Comparison of ENCODE assay signal across 14 cellular contexts in the genomic region with DNA sequence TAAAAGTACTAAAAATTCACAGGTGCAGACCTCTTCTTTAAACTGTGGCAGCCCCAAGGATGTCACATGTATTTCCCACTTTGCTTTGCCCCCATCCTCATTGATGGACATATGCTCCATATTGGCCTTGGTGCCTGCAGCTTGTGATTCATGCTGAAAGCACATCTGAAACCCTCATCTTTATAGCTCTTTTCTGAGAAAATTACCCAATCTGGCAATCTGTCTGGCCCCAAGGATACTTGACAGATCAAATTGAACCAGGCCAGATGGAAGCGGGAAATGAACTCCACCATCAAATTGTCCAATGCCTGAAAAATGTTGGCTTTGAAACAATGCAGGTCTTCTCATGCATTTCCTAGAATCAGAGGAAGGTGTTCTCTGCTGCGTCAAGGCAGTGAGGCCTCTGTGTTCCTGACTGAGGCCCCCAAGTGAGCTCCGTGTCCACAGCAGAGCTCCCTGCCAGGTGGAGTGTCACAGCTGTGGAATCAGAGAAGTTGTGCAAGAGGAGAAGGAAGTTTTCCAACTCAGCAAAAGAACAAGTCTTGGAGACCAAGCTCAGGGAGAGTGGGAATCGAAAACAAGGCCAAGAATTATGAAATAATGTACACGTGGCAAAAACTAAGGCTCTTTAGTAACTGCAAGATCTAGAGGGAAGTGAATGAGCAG.
DNase-seq lines count a peak whose midpoint lies in the region; ATAC-seq and TF ChIP-seq lines count a peak whose summit lies in the region.
"Had no signal": no experiment of that assay in that cellular context is flagged by ENCODE, and none has a peak within 500 bp of the region (broad histone marks: within the 10 kb centered on the region; RNA-seq: fewer than 3 reads in every experiment).

No MANE protein-coding gene starts in this region.

- H3K79me2 ChIP-seq in smooth muscle cell (ENCODE audit: low read depth): no peaks in the 10 kb centered on the region

- H3K27ac Mint-ChIP-seq in natural killer cell: no peak overlapping the region
- H3K27ac Mint-ChIP-seq: activated T-helper 1 cell treated with anti-CD3 and anti-CD28 coated beads, Interleukin-12 subunit alpha, Interleukin-12 subunit beta, Interleukin-2, Interleukin-4 antibody, amounts not matched to agents 30 ng/mL and 10 ng/mL and 1 ng/mL, durations not matched to agents 14 hours and 24 hours and 36 hours; IgD-negative memory B cell had no signal

- no peaks in the 10 kb centered on the region for H3K27me3 ChIP-seq in lower lobe of right lung (ENCODE audit: low read depth)
- no peaks in the 10 kb centered on the region for H3K27me3 ChIP-seq in thymus (ENCODE audit: control insufficient read depth, insufficient read depth)
- no peaks in the 10 kb centered on the region for H3K27me3 ChIP-seq in smooth muscle cell (ENCODE audit: low read depth)

- H3K4me1 Mint-ChIP-seq in natural killer cell: no peaks in the 10 kb centered on the region
- H3K4me1 Mint-ChIP-seq: IgD-negative memory B cell had no signal

- ATAC-seq in lower lobe of right lung (peak; percentile 75 to 82), HG03469 (IDR thresholded peaks at IDR 0.05; ENCODE audit: unreplicated experiment) (no peak), GM18511 (IDR thresholded peaks at IDR 0.05; ENCODE audit: unreplicated experiment) (no peak), natural killer cell (no peak)

- H3K27ac ChIP-seq in coronary artery (peak overlapping the region; percentile 30 to 61), lower lobe of right lung (peak overlapping the region; percentile 39), thymus (ENCODE audit: low read depth) (peak overlapping the region; percentile 36), smooth muscle cell (ENCODE audit: low read depth) (no peak overlapping the region)

- no peak overlapping the region for H2AFZ ChIP-seq in smooth muscle cell (ENCODE audit: low read depth)

- H3K4me3 Mint-ChIP-seq in natural killer cell: no peak overlapping the region
- H3K4me3 Mint-ChIP-seq: activated T-helper 1 cell treated with anti-CD3 and anti-CD28 coated beads, Interleukin-12 subunit alpha, Interleukin-12 subunit beta, Interleukin-2, Interleukin-4 antibody, amounts not matched to agents 30 ng/mL and 10 ng/mL and 1 ng/mL, durations not matched to agents 14 hours and 24 hours and 36 hours; IgD-negative memory B cell had no signal

- H3K4me2 ChIP-seq in smooth muscle cell: no peak overlapping the region

- no peaks in the 10 kb centered on the region for H3K36me3 Mint-ChIP-seq in natural killer cell
- H3K36me3 Mint-ChIP-seq: IgD-negative memory B cell had no signal

- H3K36me3 ChIP-seq in lower lobe of right lung: no peaks in the 10 kb centered on the region
- no peaks in the 10 kb centered on the region for H3K36me3 ChIP-seq in thymus (ENCODE audit: control insufficient read depth, insufficient read depth)
- no peaks in the 10 kb centered on the region for H3K36me3 ChIP-seq in smooth muscle cell (ENCODE audit: low read depth)

- H3K9ac ChIP-seq in smooth muscle cell (ENCODE audit: low read depth): no peak overlapping the region

- DNase-seq in HFF-Myc (ENCODE audit: extremely low read depth, low read depth) (peak; percentile 11), coronary artery (ENCODE audit: low spot score) (peak; percentile 87), lower lobe of right lung (peak; percentile 54), smooth muscle cell (lab: John Stamatoyannopoulos, UW; ENCODE audit: unreplicated experiment) (no peak), natural killer cell (no peak)
- DNase-seq: activated CD4-positive, CD25-positive, alpha-beta regulatory T cell treated with anti-CD3 and anti-CD28 coated beads, Interleukin-2, amount 50 U/mL, for 72 hours; DMS53; effector memory CD4-positive, alpha-beta T cell; SHP77 had no signal

- no peaks in the 10 kb centered on the region for H4K20me1 ChIP-seq in smooth muscle cell (ENCODE audit: low read depth)

- H3K9me3 ChIP-seq in lower lobe of right lung (no peaks in the 10 kb centered on the region), thymus (ENCODE audit: control insufficient read depth) (no peaks in the 10 kb centered on the region), smooth muscle cell (replicated peaks; ENCODE audit: low read depth) (no peaks in the 10 kb centered on the region)

- H3K27me3 Mint-ChIP-seq in natural killer cell (ENCODE audit: low read depth in 2 of 2): peaks cover 0 to 2% of the 10 kb centered on the region in 2 donors
- H3K27me3 Mint-ChIP-seq: IgD-negative memory B cell had no signal

- H3K4me1 ChIP-seq in lower lobe of right lung: peaks cover 21% of the 10 kb centered on the region
- no peaks in the 10 kb centered on the region for H3K4me1 ChIP-seq in thymus (ENCODE audit: control insufficient read depth, insufficient read depth, low read length)
- H3K4me1 ChIP-seq in smooth muscle cell (ENCODE audit: low read depth): peaks cover 5% of the 10 kb centered on the region

- TF ChIP-seq CTCF in HFF-Myc (IDR thresholded peaks at IDR 0.05; ENCODE audit: low read depth, low read length, missing control alignments): no peak
- TF ChIP-seq CTCF in coronary artery (IDR thresholded peaks at IDR 0.05): no peak
- TF ChIP-seq CTCF in lower lobe of right lung (IDR thresholded peaks at IDR 0.05): no peak
- TF ChIP-seq CTCF in smooth muscle cell (IDR thresholded peaks at IDR 0.05; ENCODE audit: borderline replicate concordance, insufficient read depth, poor library complexity, severe bottlenecking): no peak
- TF ChIP-seq CTCF in natural killer cell (IDR thresholded peaks at IDR 0.05): no peak

- peaks cover 0 to 4% of the 10 kb centered on the region in 2 donors for H3K9me3 Mint-ChIP-seq in natural killer cell
- H3K9me3 Mint-ChIP-seq: activated T-helper 1 cell treated with anti-CD3 and anti-CD28 coated beads, Interleukin-12 subunit alpha, Interleukin-12 subunit beta, Interleukin-2, Interleukin-4 antibody, amounts not matched to agents 30 ng/mL and 10 ng/mL and 1 ng/mL, durations not matched to agents 14 hours and 24 hours and 36 hours had no signal

- WGBS in thymus: 89% methylated on average over 5 of the region's 5 CpGs
- WGBS in smooth muscle cell (ENCODE audit: low lambda C conversion rate): 74% methylated on average over 5 of the region's 5 CpGs

- intact Hi-C loops in lower lobe of right lung (cut with DNase I) (no loop called here), natural killer cell (cut with micrococcal nuclease) (no loop called here)

- no peaks in the 10 kb centered on the region for H3F3A ChIP-seq in smooth muscle cell (ENCODE audit: low read depth)

- no peak overlapping the region for H3K4me3 ChIP-seq in HFF-Myc (replicated peaks; ENCODE audit: low read depth, low read length)
- H3K4me3 ChIP-seq in coronary artery: no peak overlapping the region
- no peak overlapping the region for H3K4me3 ChIP-seq in lower lobe of right lung
- no peak overlapping the region for H3K4me3 ChIP-seq in thymus (ENCODE audit: low read length)
- no peak overlapping the region for H3K4me3 ChIP-seq in smooth muscle cell

Comparison
In these comparisons a context has a peak if more than half of its experiments do, and no peak if none do; other contexts are left out.
1. DNase-seq: peak in HFF-Myc (single experiment), coronary artery (single experiment) and lower lobe of right lung (single experiment); none in smooth muscle cell (single experiment) and natural killer cell (single experiment).
2. ATAC-seq: peak in lower lobe of right lung (2 of 2); none in HG03469 (single experiment), GM18511 (single experiment) and natural killer cell (0 of 3).